In genomic region chr10:124534231-124534798, GRCh38 we compare ENCODE assay signal across 9 cellular contexts.
DNase-seq lines count a peak whose midpoint lies in the region; ATAC-seq and TF ChIP-seq lines count a peak whose summit lies in the region.
"Had no signal": no experiment of that assay in that cellular context is flagged by ENCODE, and none has a peak within 500 bp of the region (broad histone marks: within the 10 kb centered on the region; RNA-seq: fewer than 3 reads in every experiment).

No MANE protein-coding gene starts in this region.

- ATAC-seq in GM21528 (IDR thresholded peaks at IDR 0.05; ENCODE audit: low FRiP score, unreplicated experiment) (no peak), GM19351 (IDR thresholded peaks at IDR 0.05; ENCODE audit: unreplicated experiment) (no peak), GM21447 (IDR thresholded peaks at IDR 0.05; ENCODE audit: unreplicated experiment) (no peak)
- no peak for ATAC-seq in activated CD8-positive, alpha-beta memory T cell treated with anti-CD3 and anti-CD28 coated beads, Interleukin-2, amount 10 ng/mL, durations not matched to agents 7 days and 5 days

- no peak overlapping the region for H3K4me3 Mint-ChIP-seq in activated CD8-positive, alpha-beta memory T cell treated with anti-CD3 and anti-CD28 coated beads, Interleukin-2, amount 10 ng/mL, durations not matched to agents 7 days and 5 days

- H3K4me1 ChIP-seq in Peyer's patch, result peaks cover 0 to 16% (median 4%) of the 10 kb centered on the region in 4 donors
- H3K4me1 ChIP-seq in cardiac muscle cell (ENCODE audit: low read depth), result no peaks in the 10 kb centered on the region

- peak; percentile 57 for DNase-seq in GM13977 (ENCODE audit: low spot score)
- DNase-seq in Peyer's patch, result peak in 2 of 3 donors; percentile 69 to 81
- DNase-seq in cardiac muscle cell (ENCODE audit: low read depth in 1 of 2, low spot score in 1 of 2), result peak; percentile 32 to 48
- peak; percentile 89 for DNase-seq in posterior vena cava (ENCODE audit: low spot score)
- DNase-seq in activated CD8-positive, alpha-beta memory T cell treated with anti-CD3 and anti-CD28 coated beads, Interleukin-2, amount 10 ng/mL, durations not matched to agents 7 days and 5 days, result no peak
- DNase-seq: NCI-H510A had no signal

- peak; percentile 51 for TF ChIP-seq CTCF in GM13977 (IDR thresholded peaks at IDR 0.05; ENCODE audit: extremely low read depth, insufficient read depth, missing control alignments)
- peak in 3 of 6 experiments; percentile 56 to 77 (median 66) for TF ChIP-seq CTCF in Peyer's patch (IDR thresholded peaks at IDR 0.05)
- peak; percentile 39 for TF ChIP-seq CTCF in cardiac muscle cell (IDR thresholded peaks at IDR 0.05; ENCODE audit: low read depth, low read length)

- in situ Hi-C loops in GM13977 (cut with MboI; ENCODE audit: low pct_unique_long_range_greater_than_20kb, low sequenced_read_pairs, unreplicated experiment), result loop anchor here (10.0 kb wide), 1 partner anchor 290 kb away; no protein-coding TSS in a partner anchor

- H3K27me3 Mint-ChIP-seq in activated CD8-positive, alpha-beta memory T cell treated with anti-CD3 and anti-CD28 coated beads, Interleukin-2, amount 10 ng/mL, durations not matched to agents 7 days and 5 days, result no peaks in the 10 kb centered on the region

- H3K27me3 ChIP-seq in Peyer's patch, result no peaks in the 10 kb centered on the region
- no peaks in the 10 kb centered on the region for H3K27me3 ChIP-seq in cardiac muscle cell

- H3K36me3 ChIP-seq in Peyer's patch, result no peaks in the 10 kb centered on the region
- H3K36me3 ChIP-seq in cardiac muscle cell, result no peaks in the 10 kb centered on the region

- H3K4me1 Mint-ChIP-seq in activated CD8-positive, alpha-beta memory T cell treated with anti-CD3 and anti-CD28 coated beads, Interleukin-2, amount 10 ng/mL, durations not matched to agents 7 days and 5 days, result peaks cover 4% of the 10 kb centered on the region

- H3K9me3 Mint-ChIP-seq in activated CD8-positive, alpha-beta memory T cell treated with anti-CD3 and anti-CD28 coated beads, Interleukin-2, amount 10 ng/mL, durations not matched to agents 7 days and 5 days (ENCODE audit: low read depth), result no peaks in the 10 kb centered on the region

- TF ChIP-seq POLR2A in Peyer's patch (IDR thresholded peaks at IDR 0.05), result no peak

- CTCF ChIA-PET in activated CD8-positive, alpha-beta memory T cell treated with anti-CD3 and anti-CD28 coated beads, Interleukin-2, amount 10 ng/mL, durations not matched to agents 7 days and 5 days (lab: Charles Lee), result interaction anchor here (0.8 to 3.5 kb wide), 6 partner anchors 125 to 291 kb away, joined by 3 to 20 read pairs (median 4); no protein-coding TSS in a partner anchor

- no peaks in the 10 kb centered on the region for H3K36me3 Mint-ChIP-seq in activated CD8-positive, alpha-beta memory T cell treated with anti-CD3 and anti-CD28 coated beads, Interleukin-2, amount 10 ng/mL, durations not matched to agents 7 days and 5 days

- intact Hi-C loops in posterior vena cava (cut with DNase I), result loop anchor here (5.0 to 10.0 kb wide), 4 partner anchors 208 to 1733 kb away; partner anchors contain the start of gene FAM53B (in 1 of the 2)

- H3K27ac ChIP-seq in Peyer's patch, result peak overlapping the region in 2 of 4 donors; percentile 19 to 71
- no peak overlapping the region for H3K27ac ChIP-seq in cardiac muscle cell

- H3K27ac Mint-ChIP-seq in activated CD8-positive, alpha-beta memory T cell treated with anti-CD3 and anti-CD28 coated beads, Interleukin-2, amount 10 ng/mL, durations not matched to agents 7 days and 5 days, result no peak overlapping the region

- H3K9me3 ChIP-seq in Peyer's patch, result no peaks in the 10 kb centered on the region
- H3K9me3 ChIP-seq in cardiac muscle cell (ENCODE audit: low read depth), result no peaks in the 10 kb centered on the region

- no peak overlapping the region for H3K4me3 ChIP-seq in Peyer's patch
- H3K4me3 ChIP-seq in cardiac muscle cell, result no peak overlapping the region
